Comparison of ENCODE assay signal across 33 cellular contexts in the genomic region with DNA sequence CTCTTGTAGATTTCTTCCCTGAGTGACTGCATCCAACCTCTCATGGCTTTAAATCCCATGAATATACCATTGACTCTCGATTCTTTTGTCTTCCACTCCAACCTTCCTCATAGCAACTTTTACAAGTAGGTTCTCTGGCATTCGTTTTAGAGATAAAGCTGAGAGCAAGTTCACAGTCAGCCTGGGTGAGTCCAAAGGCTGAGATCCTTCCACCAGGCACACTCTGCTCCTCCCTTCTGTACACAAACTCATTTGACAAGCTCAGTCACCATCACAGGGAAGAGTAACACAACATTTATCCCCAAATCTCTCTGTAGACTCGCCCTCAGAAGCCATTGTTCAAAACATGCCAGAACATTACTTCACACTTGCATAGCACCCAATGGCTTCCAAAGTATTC. TPM values are rescaled to one million over a fixed set of nuclear protein-coding genes. Genes with fewer than 3 reads are reported as not detected.
"Had no signal": no experiment of that assay in that cellular context is flagged by ENCODE, and none has a peak within 500 bp of the region (broad histone marks: within the 10 kb centered on the region; RNA-seq: fewer than 3 reads in every experiment).

No MANE protein-coding gene starts in this region.

- ATAC-seq: lower lobe of right lung; natural killer cell; sciatic nerve; stimulated activated memory B cell treated with anti-CD40 and anti-IgM and Interleukin-4, amounts not matched to agents 10 μg/mL and 1 μg/mL and 100 μg/mL, for 72 hours had no signal

- H3K4me1 ChIP-seq: lower lobe of right lung, thyroid gland had no signal

- H3K4me3 ChIP-seq: lower lobe of right lung, skin epidermis, stomach, thyroid gland had no signal

- H3K36me3 ChIP-seq: lower lobe of right lung, neutrophil, stomach, thyroid gland had no signal

- H3K27ac ChIP-seq: epithelial cell of prostate, lower lobe of right lung, neutrophil, skin epidermis, stomach, thyroid gland, VCaP had no signal

- H3K27ac Mint-ChIP-seq: activated CD4-positive, alpha-beta memory T cell treated with anti-CD3 and anti-CD28 coated beads for 36 hours; activated CD4-positive, alpha-beta T cell treated with anti-CD3 and anti-CD28 coated beads, Interleukin-2, amount 10 ng/mL, durations not matched to agents 24 days and 14 days; activated T-helper 1 cell treated with anti-CD3 and anti-CD28 coated beads, Interleukin-12 subunit alpha, Interleukin-12 subunit beta, Interleukin-2, Interleukin-4 antibody, amounts not matched to agents 30 ng/mL and 10 ng/mL and 1 ng/mL, durations not matched to agents 14 hours and 24 hours and 36 hours; dendritic cell treated with granulocyte-macrophage colony-stimulating factor and Interleukin-4, amounts not matched to agents 40 ng/mL and 50 ng/mL, for 4 days; immature natural killer cell; natural killer cell; progenitor cell of endocrine pancreas; stimulated activated memory B cell treated with anti-CD40 and anti-IgM and Interleukin-4, amounts not matched to agents 10 μg/mL and 1 μg/mL and 100 μg/mL, for 72 hours; T-helper 1 cell treated with Interleukin-12 subunit alpha and Interleukin-12 subunit beta and Interleukin-4 antibody, amounts not matched to agents 30 μg/mL and 1 μg/mL, for 36 hours had no signal

- H3K4me3 Mint-ChIP-seq: activated CD4-positive, alpha-beta memory T cell treated with anti-CD3 and anti-CD28 coated beads for 36 hours; activated CD4-positive, alpha-beta T cell treated with anti-CD3 and anti-CD28 coated beads, Interleukin-2, amount 10 ng/mL, durations not matched to agents 24 days and 14 days; activated T-helper 1 cell treated with anti-CD3 and anti-CD28 coated beads, Interleukin-12 subunit alpha, Interleukin-12 subunit beta, Interleukin-2, Interleukin-4 antibody, amounts not matched to agents 30 ng/mL and 10 ng/mL and 1 ng/mL, durations not matched to agents 14 hours and 24 hours and 36 hours; central memory CD8-positive, alpha-beta T cell; dendritic cell treated with granulocyte-macrophage colony-stimulating factor and Interleukin-4, amounts not matched to agents 40 ng/mL and 50 ng/mL, for 4 days; immature natural killer cell; natural killer cell; stimulated activated memory B cell treated with anti-CD40 and anti-IgM and Interleukin-4, amounts not matched to agents 10 μg/mL and 1 μg/mL and 100 μg/mL, for 72 hours; T-helper 1 cell treated with Interleukin-12 subunit alpha and Interleukin-12 subunit beta and Interleukin-4 antibody, amounts not matched to agents 30 μg/mL and 1 μg/mL, for 36 hours had no signal

- H3K9me3 ChIP-seq: lower lobe of right lung, neutrophil, stomach, thyroid gland had no signal

- H3K36me3 Mint-ChIP-seq: activated CD4-positive, alpha-beta memory T cell treated with anti-CD3 and anti-CD28 coated beads for 36 hours; immature natural killer cell; natural killer cell; stimulated activated memory B cell treated with anti-CD40 and anti-IgM and Interleukin-4, amounts not matched to agents 10 μg/mL and 1 μg/mL and 100 μg/mL, for 72 hours had no signal

- H3K9me3 Mint-ChIP-seq: activated CD4-positive, alpha-beta memory T cell treated with anti-CD3 and anti-CD28 coated beads for 36 hours; activated CD4-positive, alpha-beta T cell treated with anti-CD3 and anti-CD28 coated beads, Interleukin-2, amount 10 ng/mL, durations not matched to agents 24 days and 14 days; activated T-helper 1 cell treated with anti-CD3 and anti-CD28 coated beads, Interleukin-12 subunit alpha, Interleukin-12 subunit beta, Interleukin-2, Interleukin-4 antibody, amounts not matched to agents 30 ng/mL and 10 ng/mL and 1 ng/mL, durations not matched to agents 14 hours and 24 hours and 36 hours; dendritic cell treated with granulocyte-macrophage colony-stimulating factor and Interleukin-4, amounts not matched to agents 40 ng/mL and 50 ng/mL, for 4 days; stimulated activated memory B cell treated with anti-CD40 and anti-IgM and Interleukin-4, amounts not matched to agents 10 μg/mL and 1 μg/mL and 100 μg/mL, for 72 hours; T-helper 1 cell treated with Interleukin-12 subunit alpha and Interleukin-12 subunit beta and Interleukin-4 antibody, amounts not matched to agents 30 μg/mL and 1 μg/mL, for 36 hours had no signal

- H3K27me3 Mint-ChIP-seq: activated CD4-positive, alpha-beta T cell treated with anti-CD3 and anti-CD28 coated beads, Interleukin-2, amount 10 ng/mL, durations not matched to agents 24 days and 14 days; central memory CD8-positive, alpha-beta T cell; progenitor cell of endocrine pancreas had no signal

- H3K27me3 ChIP-seq: stomach, thyroid gland had no signal

- H3K4me1 Mint-ChIP-seq: activated CD4-positive, alpha-beta T cell treated with anti-CD3 and anti-CD28 coated beads, Interleukin-2, amount 10 ng/mL, durations not matched to agents 24 days and 14 days; central memory CD8-positive, alpha-beta T cell; immature natural killer cell; natural killer cell; stimulated activated memory B cell treated with anti-CD40 and anti-IgM and Interleukin-4, amounts not matched to agents 10 μg/mL and 1 μg/mL and 100 μg/mL, for 72 hours had no signal

- DNase-seq: activated CD4-positive, alpha-beta memory T cell treated with anti-CD3 and anti-CD28 coated beads for 36 hours; activated CD4-positive, alpha-beta T cell treated with anti-CD3 and anti-CD28 coated beads, Interleukin-2, amount 10 ng/mL, durations not matched to agents 24 days and 14 days; activated CD4-positive, CD25-positive, alpha-beta regulatory T cell treated with anti-CD3 and anti-CD28 coated beads, Interleukin-2, amount 50 U/mL, for 72 hours; activated CD8-positive, alpha-beta memory T cell treated with anti-CD3 and anti-CD28 coated beads, Interleukin-2, amount 50 U/mL, for 4 hours; activated gamma-delta T cell treated with Interleukin-2 at 50 U/mL for 16 hours; activated naive CD4-positive, alpha-beta T cell treated with anti-CD3 and anti-CD28 coated beads, Interleukin-2, amount 50 U/mL, for 16 hours; activated T-cell treated with anti-CD3 and anti-CD28 coated beads, Interleukin-2, amount 50 U/mL, for 1 hour; amniotic stem cell; head of caudate nucleus; hypothalamus; immature natural killer cell; kidney; lower lobe of right lung; mesenchymal stem cell; natural killer cell; stimulated activated CD4-positive, alpha-beta T cell treated with anti-CD3 and anti-CD28 coated beads, Interleukin-4, amount 100 ng/mL, for 4 hours; stimulated activated CD8-positive, alpha-beta memory T cell treated with anti-CD3 and anti-CD28 coated beads, Interleukin-4, amount 100 ng/mL, for 48 hours; stomach; SW 1271; T-helper 9 cell; thyroid gland had no signal

RNA-seq across cellular contexts. Expression of a gene that starts 10.9 kb away (rescaled TPM):
- total RNA-seq: activated CD4-positive, alpha-beta memory T cell treated with anti-CD3 and anti-CD28 coated beads for 36 hours; activated CD4-positive, alpha-beta T cell treated with anti-CD3 and anti-CD28 coated beads, Interleukin-2, amount 10 ng/mL, durations not matched to agents 24 days and 14 days; activated CD8-positive, alpha-beta memory T cell treated with anti-CD3 and anti-CD28 coated beads for 36 hours; activated T-helper 1 cell treated with anti-CD3 and anti-CD28 coated beads, Interleukin-12 subunit alpha, Interleukin-12 subunit beta, Interleukin-2, Interleukin-4 antibody, amounts not matched to agents 30 ng/mL and 10 ng/mL and 1 ng/mL, durations not matched to agents 14 hours and 24 hours and 36 hours had no signal
- polyA plus RNA-seq: immature natural killer cell had no signal
